1 cellular context compared by ENCODE assay signal in genomic region chr12:131509706-131510105, GRCh38.
TF ChIP-seq lines count a peak whose summit lies in the region.

No MANE protein-coding gene starts in this region.

TF ChIP-seq in SK-N-SH, 30 proteins besides CTCF, POLR2A, EP300 and RAD21 (continued from another document):
- TF ChIP-seq, protein P1, sequence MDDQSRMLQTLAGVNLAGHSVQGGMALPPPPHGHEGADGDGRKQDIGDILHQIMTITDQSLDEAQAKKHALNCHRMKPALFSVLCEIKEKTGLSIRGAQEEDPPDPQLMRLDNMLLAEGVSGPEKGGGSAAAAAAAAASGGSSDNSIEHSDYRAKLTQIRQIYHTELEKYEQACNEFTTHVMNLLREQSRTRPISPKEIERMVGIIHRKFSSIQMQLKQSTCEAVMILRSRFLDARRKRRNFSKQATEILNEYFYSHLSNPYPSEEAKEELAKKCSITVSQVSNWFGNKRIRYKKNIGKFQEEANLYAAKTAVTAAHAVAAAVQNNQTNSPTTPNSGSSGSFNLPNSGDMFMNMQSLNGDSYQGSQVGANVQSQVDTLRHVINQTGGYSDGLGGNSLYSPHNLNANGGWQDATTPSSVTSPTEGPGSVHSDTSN (IDR thresholded peaks at IDR 0.05) = no peak
- TF ChIP-seq ELF1 (IDR thresholded peaks at IDR 0.05) = no peak
- TF ChIP-seq SIN3A (IDR thresholded peaks at IDR 0.05; ENCODE audit: borderline replicate concordance, low read depth, low read length) = no peak
- TF ChIP-seq YY1 (IDR thresholded peaks at IDR 0.05; ENCODE audit: low read depth) = no peak
- TF ChIP-seq CHD2 (IDR thresholded peaks at IDR 0.05; ENCODE audit: low read length, partially characterized antibody) = peak; percentile 22
